1 cellular context compared by ENCODE assay signal in genomic region chr15:51727141-51727897, GRCh38.
TF ChIP-seq lines count a peak whose summit lies in the region.

No MANE protein-coding gene starts in this region.

TF ChIP-seq in HepG2, 621 proteins besides CTCF, POLR2A, EP300 and RAD21:
- TF ChIP-seq MAZ (IDR thresholded peaks at IDR 0.05; ENCODE audit: borderline replicate concordance, low read depth, low read length) (no peak), MAZ (CRISPR knock-in tag; IDR thresholded peaks at IDR 0.05; ENCODE audit: low read depth) (no peak), SCMH1 (CRISPR knock-in tag; IDR thresholded peaks at IDR 0.05; ENCODE audit: borderline replicate concordance) (no peak), TARDBP (CRISPR knock-in tag; IDR thresholded peaks at IDR 0.05) (no peak), ZMYM4 (CRISPR knock-in tag; IDR thresholded peaks at IDR 0.05) (no peak), CBX1 (IDR thresholded peaks at IDR 0.05; ENCODE audit: low read depth) (no peak), PHF5A (CRISPR knock-in tag; IDR thresholded peaks at IDR 0.05; ENCODE audit: low read depth, unreplicated experiment) (no peak), SIX4 (CRISPR knock-in tag; IDR thresholded peaks at IDR 0.05) (no peak), ZNF292 (CRISPR knock-in tag; IDR thresholded peaks at IDR 0.05; ENCODE audit: borderline replicate concordance, low read depth) (no peak), FOXA3 (CRISPR knock-in tag; IDR thresholded peaks at IDR 0.05) (no peak), NKX3-1 (CRISPR knock-in tag; IDR thresholded peaks at IDR 0.05) (no peak), CC2D1A (CRISPR knock-in tag; IDR thresholded peaks at IDR 0.05) (no peak), ZNF274 (CRISPR knock-in tag; IDR thresholded peaks at IDR 0.05) (no peak), NFATC3 (CRISPR knock-in tag; IDR thresholded peaks at IDR 0.05) (no peak), ERF (CRISPR knock-in tag; IDR thresholded peaks at IDR 0.05) (no peak)
- TF ChIP-seq, protein P1, sequence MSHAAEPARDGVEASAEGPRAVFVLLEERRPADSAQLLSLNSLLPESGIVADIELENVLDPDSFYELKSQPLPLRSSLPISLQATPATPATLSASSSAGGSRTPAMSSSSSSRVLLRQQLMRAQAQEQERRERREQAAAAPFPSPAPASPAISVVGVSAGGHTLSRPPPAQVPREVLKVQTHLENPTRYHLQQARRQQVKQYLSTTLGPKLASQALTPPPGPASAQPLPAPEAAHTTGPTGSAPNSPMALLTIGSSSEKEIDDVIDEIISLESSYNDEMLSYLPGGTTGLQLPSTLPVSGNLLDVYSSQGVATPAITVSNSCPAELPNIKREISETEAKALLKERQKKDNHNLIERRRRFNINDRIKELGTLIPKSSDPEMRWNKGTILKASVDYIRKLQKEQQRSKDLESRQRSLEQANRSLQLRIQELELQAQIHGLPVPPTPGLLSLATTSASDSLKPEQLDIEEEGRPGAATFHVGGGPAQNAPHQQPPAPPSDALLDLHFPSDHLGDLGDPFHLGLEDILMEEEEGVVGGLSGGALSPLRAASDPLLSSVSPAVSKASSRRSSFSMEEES (CRISPR knock-in tag; IDR thresholded peaks at IDR 0.05) = no peak
